ENCODE assay signal across 13 cellular contexts in the genomic region with DNA sequence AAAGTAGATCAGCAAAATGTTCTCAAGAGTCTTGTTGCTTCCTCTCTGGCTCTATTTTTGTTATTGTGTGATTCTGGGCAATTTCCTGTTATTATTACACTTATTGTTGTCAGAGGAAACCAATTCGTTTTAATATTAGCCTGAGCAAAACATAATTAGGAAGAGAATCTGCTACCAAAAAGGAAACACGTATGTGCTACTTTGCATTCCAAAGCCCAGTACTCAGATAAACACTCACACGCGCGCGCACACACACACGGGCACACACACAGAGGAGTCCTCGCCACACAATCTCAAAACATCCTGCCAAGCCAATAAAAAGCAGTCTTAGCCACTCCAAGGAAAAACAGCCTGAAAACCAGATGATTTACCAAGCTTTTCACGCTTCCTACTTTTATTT.
DNase-seq lines count a peak whose midpoint lies in the region; ATAC-seq and TF ChIP-seq lines count a peak whose summit lies in the region.
"Had no signal": no experiment of that assay in that cellular context is flagged by ENCODE, and none has a peak within 500 bp of the region (broad histone marks: within the 10 kb centered on the region; RNA-seq: fewer than 3 reads in every experiment).

No MANE protein-coding gene starts in this region.

- H4K20me1 ChIP-seq in OCI-LY7 (ENCODE audit: insufficient read depth, low read length) = no peaks in the 10 kb centered on the region

- H3K4me3 ChIP-seq in thoracic aorta (peak overlapping the region; percentile 36), OCI-LY7 (ENCODE audit: low read depth, low read length, poor library complexity, severe bottlenecking) (no peak overlapping the region)
- H3K4me3 ChIP-seq: hepatocyte had no signal

- H3K4me1 ChIP-seq in thoracic aorta (ENCODE audit: control insufficient read depth in 1 of 2, low read depth in 2 of 2) (peaks cover 30 to 51% of the 10 kb centered on the region in 2 donors), OCI-LY7 (ENCODE audit: insufficient read depth, low read length, poor library complexity, severe bottlenecking) (no peaks in the 10 kb centered on the region)

- DNase-seq in H4 (ENCODE audit: low spot score) (peak; percentile 34), endothelial cell (ENCODE audit: low spot score) (no peak), left lobe of liver (ENCODE audit: low spot score) (no peak), thoracic aorta (ENCODE audit: low spot score) (peak; percentile 25), CD1c-positive myeloid dendritic cell (ENCODE audit: extremely low spot score) (no peak), OCI-LY7 (ENCODE audit: low spot score) (no peak)
- DNase-seq in activated naive CD8-positive, alpha-beta T cell treated with anti-CD3 and anti-CD28 coated beads, Interleukin-2, amount 50 U/mL, for 24 hours = no peak
- DNase-seq in stimulated activated CD4-positive, alpha-beta T cell treated with anti-CD3 and anti-CD28 coated beads, Interleukin-2, amount 100 ng/mL, for 48 hours = no peak
- DNase-seq: amniotic stem cell, GDM1 had no signal

- H3K9me3 ChIP-seq in thoracic aorta (no peaks in the 10 kb centered on the region), OCI-LY7 (ENCODE audit: low read length) (no peaks in the 10 kb centered on the region)

- H3K36me3 ChIP-seq in thoracic aorta (no peaks in the 10 kb centered on the region), OCI-LY7 (ENCODE audit: insufficient read depth, low read length) (no peaks in the 10 kb centered on the region)

- peaks cover 3% of the 10 kb centered on the region for H3K27me3 Mint-ChIP-seq in endothelial cell (ENCODE audit: unreplicated experiment)
- peaks cover 4% of the 10 kb centered on the region for H3K27me3 Mint-ChIP-seq in activated naive CD8-positive, alpha-beta T cell treated with anti-CD3 and anti-CD28 coated beads, Interleukin-2, amount 50 U/mL, for 24 hours

- BruUV-seq in OCI-LY7 (replicated peaks; lab: Mats Ljungman, UMichigan) = no TSS peak

- peak; percentile 63 for ATAC-seq in left lobe of liver
- ATAC-seq in thoracic aorta (ENCODE audit: insufficient number of reproducible peaks, low FRiP score, low read depth) = no peak
- ATAC-seq in activated naive CD8-positive, alpha-beta T cell treated with anti-CD3 and anti-CD28 coated beads, Interleukin-2, amount 50 U/mL, for 24 hours = no peak

- no peaks in the 10 kb centered on the region for H3K79me2 ChIP-seq in OCI-LY7 (ENCODE audit: insufficient read depth, low read depth, low read length)
- H3K79me2 ChIP-seq: hepatocyte had no signal

- no peak overlapping the region for H3K4me2 ChIP-seq in OCI-LY7 (ENCODE audit: low read length)
- H3K4me2 ChIP-seq: hepatocyte had no signal

- H3K4me3 Mint-ChIP-seq in endothelial cell (ENCODE audit: unreplicated experiment) = peak overlapping the region; percentile 2
- H3K4me3 Mint-ChIP-seq in activated naive CD8-positive, alpha-beta T cell treated with anti-CD3 and anti-CD28 coated beads, Interleukin-2, amount 50 U/mL, for 24 hours = no peak overlapping the region
- H3K4me3 Mint-ChIP-seq: CD14-positive monocyte, mesothelial cell of epicardium had no signal

- no peaks in the 10 kb centered on the region for H3K36me3 Mint-ChIP-seq in endothelial cell (ENCODE audit: low read depth, unreplicated experiment)
- no peaks in the 10 kb centered on the region for H3K36me3 Mint-ChIP-seq in activated naive CD8-positive, alpha-beta T cell treated with anti-CD3 and anti-CD28 coated beads, Interleukin-2, amount 50 U/mL, for 24 hours (ENCODE audit: low read depth)
- H3K36me3 Mint-ChIP-seq: CD14-positive monocyte, mesothelial cell of epicardium had no signal

- intact Hi-C loops in OCI-LY7 (cut with micrococcal nuclease; ENCODE audit: unreplicated experiment) = no loop called here

- H3K27ac Mint-ChIP-seq in endothelial cell (ENCODE audit: unreplicated experiment) = peak overlapping the region; percentile 74
- no peak overlapping the region for H3K27ac Mint-ChIP-seq in activated naive CD8-positive, alpha-beta T cell treated with anti-CD3 and anti-CD28 coated beads, Interleukin-2, amount 50 U/mL, for 24 hours
- H3K27ac Mint-ChIP-seq: mesothelial cell of epicardium had no signal

- TF ChIP-seq CTCF in endothelial cell (IDR thresholded peaks at IDR 0.05; ENCODE audit: unreplicated experiment) (no peak), thoracic aorta (IDR thresholded peaks at IDR 0.05) (no peak), OCI-LY7 (conservative IDR thresholded peaks at IDR 0.05; ENCODE audit: low read length) (no peak)

- CTCF ChIA-PET in OCI-LY7 (lab: Charles Lee; ENCODE audit: unreplicated experiment) = no interaction called here

- H3K9me2 ChIP-seq in OCI-LY7 (ENCODE audit: insufficient read depth, low read length) = no peaks in the 10 kb centered on the region

- peaks cover 15% of the 10 kb centered on the region for H3K4me1 Mint-ChIP-seq in endothelial cell (ENCODE audit: unreplicated experiment)
- no peaks in the 10 kb centered on the region for H3K4me1 Mint-ChIP-seq in activated naive CD8-positive, alpha-beta T cell treated with anti-CD3 and anti-CD28 coated beads, Interleukin-2, amount 50 U/mL, for 24 hours
- H3K4me1 Mint-ChIP-seq: CD14-positive monocyte had no signal

- H3K9me3 Mint-ChIP-seq in endothelial cell (ENCODE audit: unreplicated experiment) = no peaks in the 10 kb centered on the region
- H3K9me3 Mint-ChIP-seq in activated naive CD8-positive, alpha-beta T cell treated with anti-CD3 and anti-CD28 coated beads, Interleukin-2, amount 50 U/mL, for 24 hours = no peaks in the 10 kb centered on the region
- H3K9me3 Mint-ChIP-seq: mesothelial cell of epicardium had no signal

- H3K27me3 ChIP-seq in thoracic aorta (replicated peaks; ENCODE audit: insufficient read depth) = no peaks in the 10 kb centered on the region
- H3K27me3 ChIP-seq: hepatocyte had no signal

- H3K27ac ChIP-seq in thoracic aorta = peak overlapping the region; percentile 67 to 70
- no peak overlapping the region for H3K27ac ChIP-seq in OCI-LY7 (ENCODE audit: low read depth, low read length, poor library complexity, severe bottlenecking)
- H3K27ac ChIP-seq: hepatocyte had no signal

- H2AFZ ChIP-seq in OCI-LY7 (ENCODE audit: low read length) = no peak overlapping the region
- H2AFZ ChIP-seq: hepatocyte had no signal

- POLR2A ChIA-PET in OCI-LY7 (lab: Charles Lee) = no interaction called here

Comparison
In these comparisons a context has a peak if more than half of its experiments do, and no peak if none do; other contexts are left out.
1. DNase-seq: peak in H4 (single experiment) and thoracic aorta (single experiment); none in endothelial cell (single experiment), left lobe of liver (single experiment), CD1c-positive myeloid dendritic cell (single experiment), activated naive CD8-positive, alpha-beta T cell treated with anti-CD3 and anti-CD28 coated beads, Interleukin-2, amount 50 U/mL, for 24 hours (single experiment), OCI-LY7 (single experiment) and stimulated activated CD4-positive, alpha-beta T cell treated with anti-CD3 and anti-CD28 coated beads, Interleukin-2, amount 100 ng/mL, for 48 hours (0 of 2).